21 cellular contexts compared by ENCODE assay signal in genomic region chr9:91004992-91005391, GRCh38.
"Had no signal": no experiment of that assay in that cellular context is flagged by ENCODE, and none has a peak within 500 bp of the region (broad histone marks: within the 10 kb centered on the region; RNA-seq: fewer than 3 reads in every experiment).

No MANE protein-coding gene starts in this region.

- H3K36me3 ChIP-seq: left lung, thyroid gland had no signal

- H3K9me3 Mint-ChIP-seq: activated CD4-positive, alpha-beta T cell treated with anti-CD3 and anti-CD28 coated beads, Interleukin-2, amount 10 ng/mL, durations not matched to agents 7 days and 5 days; activated naive CD4-positive, alpha-beta T cell treated with anti-CD3 and anti-CD28 coated beads, Interleukin-2, amount 10 ng/mL, durations not matched to agents 7 days and 5 days; activated naive CD8-positive, alpha-beta T cell treated with anti-CD3 and anti-CD28 coated beads, Interleukin-2, amount 50 U/mL, for 24 hours; activated T-cell treated with anti-CD3 and anti-CD28 coated beads, Interleukin-2, amount 50 U/mL, for 4 hours had no signal

- H3K27me3 Mint-ChIP-seq: brain had no signal

- H3K27ac ChIP-seq: epithelial cell of prostate, left lung, thyroid gland had no signal

- DNase-seq: activated CD4-positive, alpha-beta T cell treated with anti-CD3 and anti-CD28 coated beads, Interleukin-2, amount 10 ng/mL, durations not matched to agents 7 days and 5 days; activated CD8-positive, alpha-beta T cell treated with anti-CD3 and anti-CD28 coated beads, Interleukin-2, amount 10 ng/mL, durations not matched to agents 7 days and 5 days; activated effector memory CD4-positive, alpha-beta T cell treated with Interleukin-2 at 50 U/mL for 16 hours; activated naive CD4-positive, alpha-beta T cell treated with anti-CD3 and anti-CD28 coated beads, Interleukin-2, amount 10 ng/mL, durations not matched to agents 7 days and 5 days; activated naive CD8-positive, alpha-beta T cell treated with anti-CD3 and anti-CD28 coated beads, Interleukin-2, amount 50 U/mL, for 24 hours; activated T-cell treated with anti-CD3 and anti-CD28 coated beads, Interleukin-2, amount 50 U/mL, for 4 hours; anterior cingulate cortex; caudate nucleus; glutamatergic neuron; hypothalamus; kidney; left lung; midbrain; nephron progenitor cell; occipital lobe; posterior cingulate gyrus; retina; stimulated activated naive CD4-positive, alpha-beta T cell treated with Interleukin-2 at 50 U/mL for 16 hours; thyroid gland had no signal

- ATAC-seq: activated CD8-positive, alpha-beta T cell treated with anti-CD3 and anti-CD28 coated beads, Interleukin-2, amount 10 ng/mL, durations not matched to agents 7 days and 5 days; activated naive CD8-positive, alpha-beta T cell treated with anti-CD3 and anti-CD28 coated beads, Interleukin-2, amount 50 U/mL, for 24 hours; activated T-cell treated with anti-CD3 and anti-CD28 coated beads, Interleukin-2, amount 50 U/mL, for 4 hours; left lung had no signal

- H3K36me3 Mint-ChIP-seq: activated naive CD4-positive, alpha-beta T cell treated with anti-CD3 and anti-CD28 coated beads, Interleukin-2, amount 10 ng/mL, durations not matched to agents 7 days and 5 days; brain had no signal

- H3K9me3 ChIP-seq: left lung, thyroid gland had no signal

- H3K4me3 Mint-ChIP-seq: activated CD4-positive, alpha-beta T cell treated with anti-CD3 and anti-CD28 coated beads, Interleukin-2, amount 10 ng/mL, durations not matched to agents 7 days and 5 days; activated CD8-positive, alpha-beta T cell treated with anti-CD3 and anti-CD28 coated beads, Interleukin-2, amount 10 ng/mL, durations not matched to agents 7 days and 5 days; activated naive CD4-positive, alpha-beta T cell treated with anti-CD3 and anti-CD28 coated beads, Interleukin-2, amount 10 ng/mL, durations not matched to agents 7 days and 5 days; activated naive CD8-positive, alpha-beta T cell treated with anti-CD3 and anti-CD28 coated beads, Interleukin-2, amount 50 U/mL, for 24 hours; activated T-cell treated with anti-CD3 and anti-CD28 coated beads, Interleukin-2, amount 50 U/mL, for 4 hours; brain; nephron progenitor cell had no signal

- H3K27ac Mint-ChIP-seq: activated CD4-positive, alpha-beta T cell treated with anti-CD3 and anti-CD28 coated beads, Interleukin-2, amount 10 ng/mL, durations not matched to agents 7 days and 5 days; activated CD8-positive, alpha-beta T cell treated with anti-CD3 and anti-CD28 coated beads, Interleukin-2, amount 10 ng/mL, durations not matched to agents 7 days and 5 days; activated naive CD4-positive, alpha-beta T cell treated with anti-CD3 and anti-CD28 coated beads, Interleukin-2, amount 10 ng/mL, durations not matched to agents 7 days and 5 days; activated naive CD8-positive, alpha-beta T cell treated with anti-CD3 and anti-CD28 coated beads, Interleukin-2, amount 50 U/mL, for 24 hours; brain; nephron progenitor cell had no signal

- FAIRE-seq: kidney had no signal

- H3K27me3 ChIP-seq: left lung, thyroid gland had no signal

- H3K4me1 Mint-ChIP-seq: activated CD4-positive, alpha-beta T cell treated with anti-CD3 and anti-CD28 coated beads, Interleukin-2, amount 10 ng/mL, durations not matched to agents 7 days and 5 days; activated naive CD4-positive, alpha-beta T cell treated with anti-CD3 and anti-CD28 coated beads, Interleukin-2, amount 10 ng/mL, durations not matched to agents 7 days and 5 days; nephron progenitor cell had no signal

- H3K4me1 ChIP-seq: left lung, thyroid gland had no signal

- H3K4me3 ChIP-seq: left lung, thyroid gland had no signal
